Comparison of ENCODE assay signal across 24 cellular contexts in genomic region chr16:87337247-87337646, GRCh38. TPM values are rescaled to one million over a fixed set of nuclear protein-coding genes. Genes with fewer than 3 reads are reported as not detected.
DNase-seq lines count a peak whose midpoint lies in the region; ATAC-seq and TF ChIP-seq lines count a peak whose summit lies in the region.
"Had no signal": no experiment of that assay in that cellular context is flagged by ENCODE, and none has a peak within 500 bp of the region (broad histone marks: within the 10 kb centered on the region; RNA-seq: fewer than 3 reads in every experiment).

No MANE protein-coding gene starts in this region.

- H3K4me3 ChIP-seq in BLaER1, result no peak overlapping the region
- H3K4me3 ChIP-seq: adrenal gland, MG63, spleen had no signal

- no peaks in the 10 kb centered on the region for H3K9me3 ChIP-seq in BLaER1
- H3K9me3 ChIP-seq: adrenal gland, BE2C, MG63, spleen had no signal

- peaks cover 80% of the 10 kb centered on the region for H4K20me1 ChIP-seq in BLaER1

- H3K4me2 ChIP-seq in BLaER1, result peak overlapping the region; percentile 76

- no peaks in the 10 kb centered on the region for H3K27me3 Mint-ChIP-seq in T-helper 2 cell treated with Interferon-gamma antibody and Interleukin-4, amounts not matched to agents 5 μg/mL and 100 μg/mL, for 36 hours (ENCODE audit: low read depth)
- H3K27me3 Mint-ChIP-seq in chondrocyte (ENCODE audit: low read depth), result no peaks in the 10 kb centered on the region
- H3K27me3 Mint-ChIP-seq: IgD-negative memory B cell had no signal

- peak overlapping the region; percentile 56; the same call in 1 of the 2 replicates for H3K27ac ChIP-seq in BLaER1
- H3K27ac ChIP-seq: adrenal gland, spleen, WERI-Rb-1 had no signal

- H3K36me3 ChIP-seq in BLaER1, result peaks cover 81% of the 10 kb centered on the region
- H3K36me3 ChIP-seq: MG63 had no signal

- no peaks in the 10 kb centered on the region for H3K27me3 ChIP-seq in BLaER1
- H3K27me3 ChIP-seq: adrenal gland, BE2C, MG63, spleen had no signal

- DNase-seq in T-helper 2 cell treated with Interferon-gamma antibody and Interleukin-4, amounts not matched to agents 5 μg/mL and 100 μg/mL, for 36 hours (ENCODE audit: low spot score), result no peak
- no peak for DNase-seq in T-helper 2 cell
- peak; percentile 10 for DNase-seq in NAMALWA (ENCODE audit: low spot score)
- DNase-seq in chondrocyte (ENCODE audit: low spot score), result peak; percentile 68
- DNase-seq in stimulated activated CD4-positive, alpha-beta T cell treated with anti-CD3 and anti-CD28 coated beads, Interleukin-12 subunit alpha, Interleukin-12 subunit beta, amount 100 ng/mL, for 4 hours, result no peak
- no peak for DNase-seq in NCI-H446 treated with DMSO at 0.1 percent for 48 hours (lab: John Stamatoyannopoulos, UW)
- DNase-seq: BE2C; DMS 273 treated with DMSO at 0.1 percent for 48 hours; foreskin fibroblast; GOT3; hypothalamus; MG63; NCI-H146; NCI-H2171; occipital lobe; retina; SHP77 treated with DMSO at 0.1 percent for 48 hours; spleen; stimulated activated CD4-positive, alpha-beta T cell treated with anti-CD3 and anti-CD28 coated beads, Interleukin-4, amount 100 ng/mL, for 4 hours; WERI-Rb-1 had no signal

- H3K27ac Mint-ChIP-seq in T-helper 2 cell treated with Interferon-gamma antibody and Interleukin-4, amounts not matched to agents 5 μg/mL and 100 μg/mL, for 36 hours, result peak overlapping the region; percentile 65
- H3K27ac Mint-ChIP-seq in chondrocyte (ENCODE audit: unreplicated experiment), result no peak overlapping the region

- TF ChIP-seq CTCF in chondrocyte (IDR thresholded peaks at IDR 0.05), result no peak

- ATAC-seq in GM21381 (IDR thresholded peaks at IDR 0.05; ENCODE audit: unreplicated experiment), result no peak

- H3K4me3 Mint-ChIP-seq in T-helper 2 cell treated with Interferon-gamma antibody and Interleukin-4, amounts not matched to agents 5 μg/mL and 100 μg/mL, for 36 hours, result no peak overlapping the region
- no peak overlapping the region for H3K4me3 Mint-ChIP-seq in chondrocyte (ENCODE audit: unreplicated experiment)
- H3K4me3 Mint-ChIP-seq: IgD-negative memory B cell had no signal

- H3K4me1 Mint-ChIP-seq in T-helper 2 cell treated with Interferon-gamma antibody and Interleukin-4, amounts not matched to agents 5 μg/mL and 100 μg/mL, for 36 hours (ENCODE audit: low read depth), result peaks cover 6% of the 10 kb centered on the region
- H3K4me1 Mint-ChIP-seq in chondrocyte (ENCODE audit: low read depth), result peaks cover 9% of the 10 kb centered on the region

- H3K9me3 Mint-ChIP-seq in T-helper 2 cell treated with Interferon-gamma antibody and Interleukin-4, amounts not matched to agents 5 μg/mL and 100 μg/mL, for 36 hours, result no peaks in the 10 kb centered on the region
- H3K9me3 Mint-ChIP-seq in chondrocyte (ENCODE audit: low read depth), result no peaks in the 10 kb centered on the region
- H3K9me3 Mint-ChIP-seq: IgD-negative memory B cell had no signal

- H3K9ac ChIP-seq in BLaER1, result peak overlapping the region; percentile 42

- peaks cover 24% of the 10 kb centered on the region for H3K36me3 Mint-ChIP-seq in T-helper 2 cell treated with Interferon-gamma antibody and Interleukin-4, amounts not matched to agents 5 μg/mL and 100 μg/mL, for 36 hours (ENCODE audit: low read depth)
- H3K36me3 Mint-ChIP-seq in chondrocyte (ENCODE audit: low read depth), result peaks cover 20% of the 10 kb centered on the region

- H3K4me1 ChIP-seq in BLaER1, result peaks cover 26% of the 10 kb centered on the region

RNA-seq across cellular contexts. Expression of gene C16orf95, which starts 20.1 kb away (rescaled TPM):
- 6.9 to 8.8 TPM (median 7.2 TPM) in 3 replicates for total RNA-seq in chondrocyte

RNA-seq across cellular contexts. Expression of gene FBXO31, which starts 46.3 kb away (rescaled TPM):
- 30.3 to 37.2 TPM (median 30.6 TPM) in 3 replicates for total RNA-seq in chondrocyte

RNA-seq across cellular contexts. Expression of gene MAP1LC3B, which starts 54.9 kb away (rescaled TPM):
- 139 to 189 TPM (median 186 TPM) in 3 replicates for total RNA-seq in chondrocyte

Comparison
In these comparisons a context has a peak if more than half of its experiments do, and no peak if none do; other contexts are left out.
1. DNase-seq: peak in NAMALWA (single experiment) and chondrocyte (single experiment); none in T-helper 2 cell treated with Interferon-gamma antibody and Interleukin-4, amounts not matched to agents 5 μg/mL and 100 μg/mL, for 36 hours (single experiment), T-helper 2 cell (0 of 5), stimulated activated CD4-positive, alpha-beta T cell treated with anti-CD3 and anti-CD28 coated beads, Interleukin-12 subunit alpha, Interleukin-12 subunit beta, amount 100 ng/mL, for 4 hours (single experiment) and NCI-H446 treated with DMSO at 0.1 percent for 48 hours (single experiment).